ENCODE assay signal across 1 cellular context in genomic region chr7:133697585-133697984, GRCh38.
TF ChIP-seq lines count a peak whose summit lies in the region.

No MANE protein-coding gene starts in this region.

TF ChIP-seq in GM12878, 131 proteins besides CTCF, POLR2A, EP300 and RAD21 (continued from another document):
- no peak for TF ChIP-seq POU2F2 (IDR thresholded peaks at IDR 0.05; ENCODE audit: borderline replicate concordance, low read depth, low read length)
